22 cellular contexts compared by ENCODE assay signal in the genomic region with DNA sequence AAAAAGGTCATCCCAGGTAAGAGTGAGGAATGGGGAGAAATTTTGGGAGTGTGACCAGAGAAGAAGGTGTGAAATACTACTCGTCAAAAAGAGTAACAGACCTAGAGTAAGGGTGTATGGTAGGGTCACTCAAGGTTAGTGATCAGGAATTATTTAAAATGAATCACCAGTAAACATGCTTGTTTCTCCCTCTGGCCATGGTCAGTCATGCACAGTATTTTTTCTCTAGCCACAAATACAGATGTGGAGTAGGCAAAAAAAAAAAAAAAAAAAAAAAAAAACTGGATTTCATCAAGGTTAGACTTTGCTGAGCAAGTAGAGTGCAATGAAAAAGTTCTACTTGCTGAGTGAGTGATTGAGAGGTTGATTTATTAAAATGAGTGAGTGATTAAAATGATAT. TPM values are rescaled to one million over a fixed set of nuclear protein-coding genes. Genes with fewer than 3 reads are reported as not detected.
"Had no signal": no experiment of that assay in that cellular context is flagged by ENCODE, and none has a peak within 500 bp of the region (broad histone marks: within the 10 kb centered on the region; RNA-seq: fewer than 3 reads in every experiment).

No MANE protein-coding gene starts in this region.

- ATAC-seq: gastrocnemius medialis; heart right ventricle; left cardiac atrium; lower lobe of right lung; natural killer cell treated with Interleukin-12 subunit alpha and Interleukin-12 subunit beta and Interleukin-15 and Interleukin-18, amount 100 ng/mL, for 72 hours; right cardiac atrium; stimulated activated naive CD8-positive, alpha-beta T cell treated with anti-CD3 and anti-CD28 coated beads, Interleukin-15, Interleukin-2, amounts not matched to agents 100 U/mL and 50 U/mL, for 24 hours had no signal

- H3K9me3 ChIP-seq: gastrocnemius medialis, lower lobe of right lung, ovary, suprapubic skin, thyroid gland, upper lobe of left lung, uterus had no signal

- H3K27ac ChIP-seq: coronary artery, gastrocnemius medialis, heart right ventricle, left ventricle myocardium inferior, lower lobe of right lung, neural progenitor cell, ovary, suprapubic skin, thyroid gland, upper lobe of left lung, uterus had no signal

- H3K4me2 ChIP-seq: neural progenitor cell had no signal

- H3K36me3 ChIP-seq: gastrocnemius medialis, heart right ventricle, left ventricle myocardium inferior, lower lobe of right lung, neural progenitor cell, ovary, suprapubic skin, thyroid gland, upper lobe of left lung, uterus had no signal

- H3K27me3 ChIP-seq: gastrocnemius medialis, heart right ventricle, neural progenitor cell, ovary, suprapubic skin, thyroid gland, upper lobe of left lung, uterus had no signal

- H2AFZ ChIP-seq: neural progenitor cell had no signal

- H3K4me1 ChIP-seq: gastrocnemius medialis, heart right ventricle, left ventricle myocardium inferior, lower lobe of right lung, suprapubic skin, thyroid gland, upper lobe of left lung, uterus had no signal

- H3K4me3 ChIP-seq: coronary artery, gastrocnemius medialis, heart right ventricle, left ventricle myocardium inferior, lower lobe of right lung, neural progenitor cell, ovary, suprapubic skin, thyroid gland, upper lobe of left lung, uterus had no signal

- DNase-seq: effector CD4-positive, alpha-beta T cell; endodermal cell; gastrocnemius medialis; heart right ventricle; hypothalamus; left cardiac atrium; left ventricle myocardium inferior; lower lobe of right lung; midbrain; nucleus accumbens; ovary; right cardiac atrium; small intestine; stimulated activated CD4-positive, alpha-beta T cell treated with anti-CD3 and anti-CD28 coated beads, Interleukin-2, amount 100 ng/mL, for 48 hours; stimulated activated naive CD8-positive, alpha-beta T cell treated with anti-CD3 and anti-CD28 coated beads, Interleukin-15, Interleukin-2, amounts not matched to agents 100 U/mL and 50 U/mL, for 24 hours; thyroid gland; upper lobe of left lung; uterus had no signal

- H3K9ac ChIP-seq: neural progenitor cell had no signal

RNA-seq across cellular contexts. Expression of gene SLIT2, which starts 34.2 kb away (rescaled TPM):
- total RNA-seq: natural killer cell treated with Interleukin-12 subunit alpha and Interleukin-12 subunit beta and Interleukin-15 and Interleukin-18, amount 100 ng/mL, for 72 hours had no signal
